In genomic region chr10:102583435-102584417, GRCh38 we compare ENCODE assay signal across 8 cellular contexts.
DNase-seq lines count a peak whose midpoint lies in the region; ATAC-seq and TF ChIP-seq lines count a peak whose summit lies in the region.

No MANE protein-coding gene starts in this region.

- H3K4me3 ChIP-seq in body of pancreas = no peak overlapping the region

- intact Hi-C loops in body of pancreas (cut with DNase I) = loop anchor here (10.0 kb wide), 1 partner anchor 69 kb away; no protein-coding TSS in a partner anchor

- no peaks in the 10 kb centered on the region for H3K9me3 ChIP-seq in body of pancreas

- H3K4me1 ChIP-seq in body of pancreas = no peaks in the 10 kb centered on the region

- H3K36me3 ChIP-seq in body of pancreas (replicated peaks in 1 of 2; ENCODE audit: insufficient read depth in 1 of 2, low read depth in 2 of 2) = no peaks in the 10 kb centered on the region

- ATAC-seq in body of pancreas = peak; percentile 92
- ATAC-seq in GM21737 (IDR thresholded peaks at IDR 0.05; ENCODE audit: unreplicated experiment) = no peak

- TF ChIP-seq POLR2A in body of pancreas (IDR thresholded peaks at IDR 0.05) = no peak

- peak; percentile 75 to 84 (median 82) for TF ChIP-seq CTCF in body of pancreas (IDR thresholded peaks at IDR 0.05)

- CTCF ChIA-PET in HEK293T (lab: Yijun Ruan, JAX) = interaction anchor here (0.6 to 2.4 kb wide), 16 partner anchors 13 to 1075 kb away, joined by 3 to 26 read pairs (median 4); partner anchors contain the start of genes ACTR1A, CUEDC2 and SUFU

- DNase-seq in DMS53 (lab: John Stamatoyannopoulos, UW) (peak; percentile 93), HEK293T (ENCODE audit: extremely low spot score) (peak; percentile 91), NCI-H2107 (lab: John Stamatoyannopoulos, UW) (peak; percentile 32), UCSD-AML1 (lab: John Stamatoyannopoulos, UW; ENCODE audit: unreplicated experiment) (peak; percentile 81), body of pancreas (peak; percentile 88 to 93 (median 90)), iPS DF 4.7 (ENCODE audit: extremely low read depth, low spot score) (peak; percentile 81), smooth muscle cell of the brain vasculature (ENCODE audit: low read depth, low spot score) (peak; percentile 85)

- no peaks in the 10 kb centered on the region for H3K27me3 ChIP-seq in body of pancreas

- peak overlapping the region in 1 of 4 donors; percentile 6 for H3K27ac ChIP-seq in body of pancreas

- WGBS in body of pancreas, 2 donors = 24 to 28% methylated on average over 11 of the region's 11 CpGs

- POLR2A ChIA-PET in HEK293T (lab: Yijun Ruan, JAX) = interaction anchor here (0.6 to 1.5 kb wide), 4 partner anchors 58 to 104 kb away, joined by 3 to 7 read pairs (median 4); partner anchors contain the start of gene SUFU

TF ChIP-seq in HEK293T, 16 proteins besides CTCF, POLR2A, EP300 and RAD21:
- no peak for TF ChIP-seq TARDBP (IDR thresholded peaks at IDR 0.05)
- TF ChIP-seq ZNF384 (IDR thresholded peaks at IDR 0.05) = no peak
- TF ChIP-seq L3MBTL2 (conservative IDR thresholded peaks at IDR 0.05) = no peak
- no peak for TF ChIP-seq FOXM1 (IDR thresholded peaks at IDR 0.05; ENCODE audit: borderline replicate concordance)
- TF ChIP-seq, protein P1, sequence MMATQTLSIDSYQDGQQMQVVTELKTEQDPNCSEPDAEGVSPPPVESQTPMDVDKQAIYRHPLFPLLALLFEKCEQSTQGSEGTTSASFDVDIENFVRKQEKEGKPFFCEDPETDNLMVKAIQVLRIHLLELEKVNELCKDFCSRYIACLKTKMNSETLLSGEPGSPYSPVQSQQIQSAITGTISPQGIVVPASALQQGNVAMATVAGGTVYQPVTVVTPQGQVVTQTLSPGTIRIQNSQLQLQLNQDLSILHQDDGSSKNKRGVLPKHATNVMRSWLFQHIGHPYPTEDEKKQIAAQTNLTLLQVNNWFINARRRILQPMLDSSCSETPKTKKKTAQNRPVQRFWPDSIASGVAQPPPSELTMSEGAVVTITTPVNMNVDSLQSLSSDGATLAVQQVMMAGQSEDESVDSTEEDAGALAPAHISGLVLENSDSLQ (IDR thresholded peaks at IDR 0.05) = no peak
- no peak for TF ChIP-seq FOXA1 (IDR thresholded peaks at IDR 0.05)
- no peak for TF ChIP-seq ARNT (IDR thresholded peaks at IDR 0.05)
- TF ChIP-seq SP1 (IDR thresholded peaks at IDR 0.05) = no peak
- no peak for TF ChIP-seq FOXK2 (IDR thresholded peaks at IDR 0.05)
- no peak for TF ChIP-seq HDGF (IDR thresholded peaks at IDR 0.05; ENCODE audit: borderline replicate concordance)
- no peak for TF ChIP-seq BHLHE40 (IDR thresholded peaks at IDR 0.05; ENCODE audit: borderline replicate concordance)
- TF ChIP-seq NFRKB (IDR thresholded peaks at IDR 0.05) = no peak
- TF ChIP-seq SUZ12 (IDR thresholded peaks at IDR 0.05) = no peak
- TF ChIP-seq LEF1 (IDR thresholded peaks at IDR 0.05; ENCODE audit: borderline replicate concordance) = no peak
- TF ChIP-seq ELF4 (IDR thresholded peaks at IDR 0.05) = no peak
- TF ChIP-seq CTBP1 (IDR thresholded peaks at IDR 0.05; ENCODE audit: borderline replicate concordance) = no peak

Comparison
In these comparisons a context has a peak if more than half of its experiments do, and no peak if none do; other contexts are left out.
1. DNase-seq: peak in every context shown above with its lines; median percentile 93 in DMS53; 91 in HEK293T; 90 in body of pancreas; 85 in smooth muscle cell of the brain vasculature; 81 in UCSD-AML1; 81 in iPS DF 4.7; 32 in NCI-H2107.